In the genomic region with DNA sequence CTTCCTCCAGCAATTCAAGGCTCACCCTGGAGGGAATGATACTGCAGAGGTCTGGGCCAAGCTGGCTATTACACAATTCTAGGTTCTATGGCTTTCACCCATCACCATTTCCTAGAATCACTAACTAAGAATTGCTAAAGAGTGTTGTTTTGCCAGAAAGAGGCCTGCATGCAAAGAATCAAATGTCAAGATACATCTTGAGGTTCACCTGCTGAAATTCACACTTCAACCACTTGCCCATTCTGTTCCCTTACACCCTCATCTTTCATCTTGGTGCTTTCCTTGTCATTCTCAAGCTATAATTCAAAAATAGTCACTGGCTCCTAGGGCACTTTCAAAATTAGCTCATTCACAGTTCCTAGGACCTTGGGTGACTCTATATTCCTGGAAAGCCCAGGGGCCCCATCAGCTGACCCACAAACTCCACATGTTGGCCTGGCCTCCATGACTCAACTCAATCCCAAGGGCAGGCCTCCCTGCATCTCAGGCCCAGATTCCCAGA, we compare ENCODE assay signal across 15 cellular contexts. TPM values are rescaled to one million over a fixed set of nuclear protein-coding genes. Genes with fewer than 3 reads are reported as not detected.
DNase-seq lines count a peak whose midpoint lies in the region; ATAC-seq lines count a peak whose summit lies in the region.
"Had no signal": no experiment of that assay in that cellular context is flagged by ENCODE, and none has a peak within 500 bp of the region (broad histone marks: within the 10 kb centered on the region; RNA-seq: fewer than 3 reads in every experiment).

No MANE protein-coding gene starts in this region.

- peaks cover 12% of the 10 kb centered on the region for H3K4me1 Mint-ChIP-seq in activated T-helper 1 cell treated with anti-CD3 and anti-CD28 coated beads, Interleukin-12 subunit alpha, Interleukin-12 subunit beta, Interleukin-2, Interleukin-4 antibody, amounts not matched to agents 30 ng/mL and 10 ng/mL and 1 ng/mL, durations not matched to agents 14 hours and 24 hours and 36 hours (ENCODE audit: low read depth)
- no peaks in the 10 kb centered on the region for H3K4me1 Mint-ChIP-seq in stimulated activated effector memory CD8-positive, alpha-beta T cell treated with anti-CD3 and anti-CD28 coated beads, Interleukin-12 subunit alpha, Interleukin-12 subunit beta, amount 100 ng/mL, for 72 hours

- peak; percentile 69 for DNase-seq in NK-92 treated with Interleukin-12 subunit alpha and Interleukin-12 subunit beta, amount 100 ng/mL, for 24 hours (lab: John Stamatoyannopoulos, UW)
- no peak for DNase-seq in NK-92 (lab: John Stamatoyannopoulos, UW; ENCODE audit: unreplicated experiment)
- DNase-seq in activated T-helper 1 cell treated with anti-CD3 and anti-CD28 coated beads, Interleukin-12 subunit alpha, Interleukin-12 subunit beta, Interleukin-2, Interleukin-4 antibody, amounts not matched to agents 30 ng/mL and 10 ng/mL and 1 ng/mL, durations not matched to agents 14 hours and 24 hours and 36 hours (ENCODE audit: low spot score) = no peak
- peak; percentile 34 for DNase-seq in left cardiac atrium
- no peak for DNase-seq in stimulated activated effector memory CD8-positive, alpha-beta T cell treated with anti-CD3 and anti-CD28 coated beads, Interleukin-12 subunit alpha, Interleukin-12 subunit beta, amount 100 ng/mL, for 72 hours (ENCODE audit: low spot score in 2 of 2)
- DNase-seq in NCI-H82 (lab: John Stamatoyannopoulos, UW) = no peak
- no peak for DNase-seq in stimulated activated CD4-positive, alpha-beta T cell treated with anti-CD3 and anti-CD28 coated beads, Interleukin-15, amount 100 ng/mL, for 24 hours
- DNase-seq: 8988T; activated CD4-positive, CD25-positive, alpha-beta regulatory T cell treated with anti-CD3 and anti-CD28 coated beads, Interleukin-2, amount 50 U/mL, for 72 hours; activated T-cell treated with anti-CD3 and anti-CD28 coated beads, Interleukin-2, amount 50 U/mL, for 48 hours; endodermal cell; Kasumi-1; small intestine had no signal

- peaks cover 14% of the 10 kb centered on the region for H3K27me3 Mint-ChIP-seq in activated T-helper 1 cell treated with anti-CD3 and anti-CD28 coated beads, Interleukin-12 subunit alpha, Interleukin-12 subunit beta, Interleukin-2, Interleukin-4 antibody, amounts not matched to agents 30 ng/mL and 10 ng/mL and 1 ng/mL, durations not matched to agents 14 hours and 24 hours and 36 hours (ENCODE audit: insufficient read depth)

- no peaks in the 10 kb centered on the region for H3K9me3 Mint-ChIP-seq in activated T-helper 1 cell treated with anti-CD3 and anti-CD28 coated beads, Interleukin-12 subunit alpha, Interleukin-12 subunit beta, Interleukin-2, Interleukin-4 antibody, amounts not matched to agents 30 ng/mL and 10 ng/mL and 1 ng/mL, durations not matched to agents 14 hours and 24 hours and 36 hours
- H3K9me3 Mint-ChIP-seq in stimulated activated effector memory CD8-positive, alpha-beta T cell treated with anti-CD3 and anti-CD28 coated beads, Interleukin-12 subunit alpha, Interleukin-12 subunit beta, amount 100 ng/mL, for 72 hours = no peaks in the 10 kb centered on the region
- H3K9me3 Mint-ChIP-seq: endodermal cell, neural crest cell had no signal

- peak overlapping the region; percentile 80 for H3K27ac Mint-ChIP-seq in activated T-helper 1 cell treated with anti-CD3 and anti-CD28 coated beads, Interleukin-12 subunit alpha, Interleukin-12 subunit beta, Interleukin-2, Interleukin-4 antibody, amounts not matched to agents 30 ng/mL and 10 ng/mL and 1 ng/mL, durations not matched to agents 14 hours and 24 hours and 36 hours
- no peak overlapping the region for H3K27ac Mint-ChIP-seq in stimulated activated effector memory CD8-positive, alpha-beta T cell treated with anti-CD3 and anti-CD28 coated beads, Interleukin-12 subunit alpha, Interleukin-12 subunit beta, amount 100 ng/mL, for 72 hours
- H3K27ac Mint-ChIP-seq: endodermal cell had no signal

- peak overlapping the region; percentile 29 for H3K4me3 Mint-ChIP-seq in activated T-helper 1 cell treated with anti-CD3 and anti-CD28 coated beads, Interleukin-12 subunit alpha, Interleukin-12 subunit beta, Interleukin-2, Interleukin-4 antibody, amounts not matched to agents 30 ng/mL and 10 ng/mL and 1 ng/mL, durations not matched to agents 14 hours and 24 hours and 36 hours
- no peak overlapping the region for H3K4me3 Mint-ChIP-seq in stimulated activated effector memory CD8-positive, alpha-beta T cell treated with anti-CD3 and anti-CD28 coated beads, Interleukin-12 subunit alpha, Interleukin-12 subunit beta, amount 100 ng/mL, for 72 hours
- H3K4me3 Mint-ChIP-seq: endodermal cell, neural crest cell had no signal

- ATAC-seq in left cardiac atrium = peak; percentile 29 to 58
- peak; percentile 28 for ATAC-seq in stimulated activated effector memory CD8-positive, alpha-beta T cell treated with anti-CD3 and anti-CD28 coated beads, Interleukin-12 subunit alpha, Interleukin-12 subunit beta, amount 100 ng/mL, for 72 hours
- no peak for ATAC-seq in HG03439 (IDR thresholded peaks at IDR 0.05; ENCODE audit: unreplicated experiment)

- intact Hi-C loops in activated T-helper 1 cell treated with anti-CD3 and anti-CD28 coated beads, Interleukin-12 subunit alpha, Interleukin-12 subunit beta, Interleukin-2, Interleukin-4 antibody, amounts not matched to agents 30 ng/mL and 10 ng/mL and 1 ng/mL, durations not matched to agents 14 hours and 24 hours and 36 hours (cut with micrococcal nuclease) = no loop called here
- intact Hi-C loops in left cardiac atrium (cut with DNase I) = no loop called here

- no peaks in the 10 kb centered on the region for H3K36me3 Mint-ChIP-seq in activated T-helper 1 cell treated with anti-CD3 and anti-CD28 coated beads, Interleukin-12 subunit alpha, Interleukin-12 subunit beta, Interleukin-2, Interleukin-4 antibody, amounts not matched to agents 30 ng/mL and 10 ng/mL and 1 ng/mL, durations not matched to agents 14 hours and 24 hours and 36 hours (ENCODE audit: low read depth)
- H3K36me3 Mint-ChIP-seq in stimulated activated effector memory CD8-positive, alpha-beta T cell treated with anti-CD3 and anti-CD28 coated beads, Interleukin-12 subunit alpha, Interleukin-12 subunit beta, amount 100 ng/mL, for 72 hours = no peaks in the 10 kb centered on the region

RNA-seq across cellular contexts. Expression of a gene that starts 7.0 kb away (rescaled TPM):
- 11.0 and 11.3 TPM in 2 replicates for total RNA-seq in activated T-helper 1 cell treated with anti-CD3 and anti-CD28 coated beads, Interleukin-12 subunit alpha, Interleukin-12 subunit beta, Interleukin-2, Interleukin-4 antibody, amounts not matched to agents 30 ng/mL and 10 ng/mL and 1 ng/mL, durations not matched to agents 14 hours and 24 hours and 36 hours
- total RNA-seq in left cardiac atrium = 10 to 100 TPM; 53.0 to 56.5 TPM

RNA-seq across cellular contexts. Expression of a gene that starts 49.3 kb away (rescaled TPM):
- total RNA-seq in activated T-helper 1 cell treated with anti-CD3 and anti-CD28 coated beads, Interleukin-12 subunit alpha, Interleukin-12 subunit beta, Interleukin-2, Interleukin-4 antibody, amounts not matched to agents 30 ng/mL and 10 ng/mL and 1 ng/mL, durations not matched to agents 14 hours and 24 hours and 36 hours = 0.23 and 0.44 TPM in 2 replicates
- total RNA-seq in left cardiac atrium = 10 to 100 TPM; 23.1 to 26.4 TPM

Comparison
In these comparisons a context has a peak if more than half of its experiments do, and no peak if none do; other contexts are left out.
1. DNase-seq: peak in NK-92 treated with Interleukin-12 subunit alpha and Interleukin-12 subunit beta, amount 100 ng/mL, for 24 hours (single experiment) and left cardiac atrium (single experiment); none in NK-92 (single experiment), activated T-helper 1 cell treated with anti-CD3 and anti-CD28 coated beads, Interleukin-12 subunit alpha, Interleukin-12 subunit beta, Interleukin-2, Interleukin-4 antibody, amounts not matched to agents 30 ng/mL and 10 ng/mL and 1 ng/mL, durations not matched to agents 14 hours and 24 hours and 36 hours (single experiment), stimulated activated effector memory CD8-positive, alpha-beta T cell treated with anti-CD3 and anti-CD28 coated beads, Interleukin-12 subunit alpha, Interleukin-12 subunit beta, amount 100 ng/mL, for 72 hours (0 of 2), NCI-H82 (single experiment) and stimulated activated CD4-positive, alpha-beta T cell treated with anti-CD3 and anti-CD28 coated beads, Interleukin-15, amount 100 ng/mL, for 24 hours (single experiment).
2. RNA of a gene that starts 49.3 kb away (total RNA-seq): 23.1 to 26.4 TPM in left cardiac atrium; 0.23 to 0.44 TPM in activated T-helper 1 cell treated with anti-CD3 and anti-CD28 coated beads, Interleukin-12 subunit alpha, Interleukin-12 subunit beta, Interleukin-2, Interleukin-4 antibody, amounts not matched to agents 30 ng/mL and 10 ng/mL and 1 ng/mL, durations not matched to agents 14 hours and 24 hours and 36 hours; every median in the first group is over 10 times any median in the second.